ENCODE assay signal across 10 cellular contexts in genomic region chr7:45575501-45576248, GRCh38. TPM values are rescaled to one million over a fixed set of nuclear protein-coding genes. Genes with fewer than 3 reads are reported as not detected.
DNase-seq lines count a peak whose midpoint lies in the region; ATAC-seq and TF ChIP-seq lines count a peak whose summit lies in the region.
"Had no signal": no experiment of that assay in that cellular context is flagged by ENCODE, and none has a peak within 500 bp of the region (broad histone marks: within the 10 kb centered on the region; RNA-seq: fewer than 3 reads in every experiment).

No MANE protein-coding gene starts in this region.

- no peaks in the 10 kb centered on the region for H3K79me1 ChIP-seq in mesenchymal stem cell (replicated peaks; ENCODE audit: low read length, poor library complexity, severe bottlenecking)

- H3K36me3 Mint-ChIP-seq in activated T-cell treated with anti-CD3 and anti-CD28 coated beads, Interleukin-2, amount 50 U/mL, for 72 hours (ENCODE audit: insufficient read depth in 2 of 2) = peaks cover 0 to 6% of the 10 kb centered on the region in 2 donors
- H3K36me3 Mint-ChIP-seq in chondrocyte (ENCODE audit: low read depth) (no peaks in the 10 kb centered on the region), type B pancreatic cell (no peaks in the 10 kb centered on the region)

- no peak for TF ChIP-seq CTCF in chondrocyte (IDR thresholded peaks at IDR 0.05)
- TF ChIP-seq CTCF in type B pancreatic cell (conservative IDR thresholded peaks at IDR 0.05) = no peak

- no peak overlapping the region for H2BK15ac ChIP-seq in mesenchymal stem cell (ENCODE audit: low read depth, poor library complexity, severe bottlenecking)

- no peak overlapping the region for H3K4ac ChIP-seq in mesenchymal stem cell (ENCODE audit: low read depth in 1 of 2, low read length in 2 of 2)

- peaks cover 10% of the 10 kb centered on the region for H3K4me1 ChIP-seq in mesenchymal stem cell (ENCODE audit: control insufficient read depth, insufficient read depth, low read depth, low read length)

- H3K36me3 ChIP-seq in mesenchymal stem cell (ENCODE audit: control insufficient read depth in 1 of 2, insufficient read depth in 2 of 2, low read depth in 1 of 2, low read length in 2 of 2) (no peaks in the 10 kb centered on the region), MG63 (no peaks in the 10 kb centered on the region)

- no peak overlapping the region for H3K23ac ChIP-seq in mesenchymal stem cell (ENCODE audit: low read length in 2 of 2)

- H3K27ac ChIP-seq in mesenchymal stem cell (ENCODE audit: low read length, poor library complexity, severe bottlenecking) = no peak overlapping the region

- H3K4me3 Mint-ChIP-seq in activated T-cell treated with anti-CD3 and anti-CD28 coated beads, Interleukin-2, amount 50 U/mL, for 72 hours = peak overlapping the region; percentile 80 to 82
- H3K4me3 Mint-ChIP-seq in chondrocyte (ENCODE audit: unreplicated experiment) (peak overlapping the region; percentile 47), type B pancreatic cell (peak overlapping the region; percentile 86)
- H3K4me3 Mint-ChIP-seq: CD4-positive, alpha-beta T cell had no signal

- no peak overlapping the region for H4K91ac ChIP-seq in mesenchymal stem cell (ENCODE audit: low read length)

- H3K9ac ChIP-seq in mesenchymal stem cell (ENCODE audit: low read length) = peak overlapping the region; percentile 50

- H3K4me2 ChIP-seq in mesenchymal stem cell (ENCODE audit: low read length, poor library complexity, severe bottlenecking) = no peak overlapping the region

- peaks cover 51% of the 10 kb centered on the region for H3K27me3 Mint-ChIP-seq in activated T-cell treated with anti-CD3 and anti-CD28 coated beads, Interleukin-2, amount 50 U/mL, for 72 hours (ENCODE audit: low read depth)
- H3K27me3 Mint-ChIP-seq in chondrocyte (ENCODE audit: low read depth) (peaks cover 48% of the 10 kb centered on the region), type B pancreatic cell (peaks cover 64% of the 10 kb centered on the region)

- H3K14ac ChIP-seq in mesenchymal stem cell (ENCODE audit: low read length in 2 of 2) = no peak overlapping the region

- no peaks in the 10 kb centered on the region for H3K9me3 ChIP-seq in mesenchymal stem cell (ENCODE audit: control insufficient read depth, low read length)
- no peaks in the 10 kb centered on the region for H3K9me3 ChIP-seq in MG63

- H3K4me1 Mint-ChIP-seq in activated T-cell treated with anti-CD3 and anti-CD28 coated beads, Interleukin-2, amount 50 U/mL, for 72 hours (ENCODE audit: low read depth) = no peaks in the 10 kb centered on the region
- peaks cover 10% of the 10 kb centered on the region for H3K4me1 Mint-ChIP-seq in chondrocyte (ENCODE audit: low read depth)
- no peaks in the 10 kb centered on the region for H3K4me1 Mint-ChIP-seq in type B pancreatic cell (ENCODE audit: unreplicated experiment)

- H2BK12ac ChIP-seq in mesenchymal stem cell (ENCODE audit: low read length in 2 of 2) = no peak overlapping the region

- H3K27ac Mint-ChIP-seq in activated T-cell treated with anti-CD3 and anti-CD28 coated beads, Interleukin-2, amount 50 U/mL, for 72 hours = no peak overlapping the region
- H3K27ac Mint-ChIP-seq in chondrocyte (ENCODE audit: unreplicated experiment) (no peak overlapping the region), type B pancreatic cell (no peak overlapping the region)
- H3K27ac Mint-ChIP-seq: CD4-positive, alpha-beta T cell had no signal

- H3K4me3 ChIP-seq in mesenchymal stem cell (ENCODE audit: insufficient read depth in 1 of 2, low read depth in 1 of 2, low read length in 2 of 2) (peak overlapping the region in 1 of 2 experiments; percentile 78), MG63 (no peak overlapping the region)

- no peak overlapping the region for H2BK120ac ChIP-seq in mesenchymal stem cell (ENCODE audit: low read depth, low read length)

- no peak overlapping the region for H3K18ac ChIP-seq in mesenchymal stem cell (ENCODE audit: low read depth in 1 of 2, low read length in 2 of 2)

- H3K9me3 Mint-ChIP-seq in activated T-cell treated with anti-CD3 and anti-CD28 coated beads, Interleukin-2, amount 50 U/mL, for 72 hours = no peaks in the 10 kb centered on the region
- no peaks in the 10 kb centered on the region for H3K9me3 Mint-ChIP-seq in chondrocyte (ENCODE audit: low read depth)
- no peaks in the 10 kb centered on the region for H3K9me3 Mint-ChIP-seq in type B pancreatic cell
- H3K9me3 Mint-ChIP-seq: CD4-positive, alpha-beta T cell had no signal

- H3K27me3 ChIP-seq in mesenchymal stem cell (ENCODE audit: control insufficient read depth in 1 of 2, insufficient read depth in 1 of 2, low read length in 2 of 2) (peaks cover 58 to 81% of the 10 kb centered on the region in 2 experiments), MG63 (peaks cover 27% of the 10 kb centered on the region)

- no peak for ATAC-seq in activated T-cell treated with anti-CD3 and anti-CD28 coated beads, Interleukin-2, amount 50 U/mL, for 72 hours (replicated peaks in 1 of 2)
- ATAC-seq in HG02588 (IDR thresholded peaks at IDR 0.05; ENCODE audit: unreplicated experiment) = no peak
- ATAC-seq in GM21390 (IDR thresholded peaks at IDR 0.05; ENCODE audit: unreplicated experiment) = no peak

- H2AK5ac ChIP-seq in mesenchymal stem cell (ENCODE audit: low read length, severe bottlenecking) = no peak overlapping the region

- H4K8ac ChIP-seq in mesenchymal stem cell (ENCODE audit: low read length) = no peak overlapping the region

- no peak for DNase-seq in activated T-cell treated with anti-CD3 and anti-CD28 coated beads, Interleukin-2, amount 50 U/mL, for 72 hours
- no peak for DNase-seq in activated T-cell treated with anti-CD3 and anti-CD28 coated beads, Interleukin-2, amount 50 U/mL, for 1 hour
- DNase-seq in chondrocyte (ENCODE audit: low spot score) = no peak
- DNase-seq in mesenchymal stem cell = no peak
- no peak for DNase-seq in type B pancreatic cell (ENCODE audit: extremely low spot score, unreplicated experiment)
- DNase-seq in MG63 = no peak
- DNase-seq: CD4-positive, alpha-beta T cell; stimulated activated CD4-positive, alpha-beta T cell treated with anti-CD3 and anti-CD28 coated beads, Interleukin-12 subunit alpha, Interleukin-12 subunit beta, amount 100 ng/mL, for 4 hours had no signal

- H2BK5ac ChIP-seq in mesenchymal stem cell (ENCODE audit: low read depth, low read length, poor library complexity, severe bottlenecking) = no peak overlapping the region

- WGBS in mesenchymal stem cell = 24% methylated on average over 36 of the region's 36 CpGs

- H2AFZ ChIP-seq in mesenchymal stem cell (ENCODE audit: low read depth, low read length) = no peak overlapping the region

RNA-seq across cellular contexts. Expression of gene ADCY1, which starts 1.5 kb away (rescaled TPM):
- 10 to 100 TPM; 52.3 to 58.9 TPM for total RNA-seq in activated T-cell treated with anti-CD3 and anti-CD28 coated beads, Interleukin-2, amount 50 U/mL, for 72 hours
- 0.36 to 0.77 TPM (median 0.50 TPM) in 3 replicates for total RNA-seq in chondrocyte
- polyA plus RNA-seq in mesenchymal stem cell (2013, experiment 1 of 2) = 0.19 TPM
- 0.12 TPM for polyA plus RNA-seq in mesenchymal stem cell (2013, experiment 2 of 2)
- total RNA-seq in type B pancreatic cell (ENCODE audit: low replicate concordance) = 19.0 and 25.1 TPM in 2 replicates
- total RNA-seq in MG63 (2014; rRNA removed; shearing (Covaris generic); ENCODE audit: low replicate concordance) = 0.66 and 3.9 TPM in 2 replicates
